In the genomic region with DNA sequence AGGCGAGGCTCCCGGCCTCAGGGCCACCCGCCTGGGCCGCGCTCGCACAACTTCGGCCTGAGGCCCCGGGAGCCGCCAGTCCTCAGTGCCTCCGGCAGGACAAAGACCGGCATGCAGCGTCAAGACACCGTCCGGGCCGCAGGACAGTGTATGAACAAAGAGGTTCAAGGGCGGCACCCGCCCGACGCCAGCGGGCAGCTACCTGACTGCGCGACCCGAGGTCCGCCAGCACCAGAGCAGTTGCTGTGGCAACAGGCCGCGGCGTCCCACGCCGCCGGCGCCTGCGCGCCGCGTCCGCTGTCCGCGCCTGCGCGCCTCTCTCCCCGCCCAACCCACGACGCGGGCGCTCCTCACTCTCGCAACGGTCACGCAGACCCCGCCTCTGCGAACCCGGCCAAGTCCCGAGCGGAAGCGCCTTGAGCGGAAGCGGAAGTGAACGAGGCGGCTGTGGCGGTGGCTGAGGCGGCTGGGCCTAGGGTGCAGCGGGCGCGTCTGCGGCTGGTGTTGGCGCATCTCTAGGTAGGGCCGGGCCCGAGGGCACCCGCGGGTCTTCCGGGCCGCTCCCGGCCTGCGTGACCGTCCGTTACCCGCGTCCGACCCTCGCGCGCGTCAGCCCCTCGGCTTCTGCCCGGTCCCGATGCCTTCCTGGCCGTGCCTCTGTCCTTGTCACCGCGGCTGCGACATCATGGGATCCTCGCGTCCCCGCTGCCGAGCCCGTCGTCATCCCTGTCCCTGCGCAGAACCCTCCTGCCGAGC, we compare ENCODE assay signal across 8 cellular contexts. TPM values are rescaled to one million over a fixed set of nuclear protein-coding genes. Genes with fewer than 3 reads are reported as not detected.
DNase-seq lines count a peak whose midpoint lies in the region; ATAC-seq and TF ChIP-seq lines count a peak whose summit lies in the region.

A gene with protein sequence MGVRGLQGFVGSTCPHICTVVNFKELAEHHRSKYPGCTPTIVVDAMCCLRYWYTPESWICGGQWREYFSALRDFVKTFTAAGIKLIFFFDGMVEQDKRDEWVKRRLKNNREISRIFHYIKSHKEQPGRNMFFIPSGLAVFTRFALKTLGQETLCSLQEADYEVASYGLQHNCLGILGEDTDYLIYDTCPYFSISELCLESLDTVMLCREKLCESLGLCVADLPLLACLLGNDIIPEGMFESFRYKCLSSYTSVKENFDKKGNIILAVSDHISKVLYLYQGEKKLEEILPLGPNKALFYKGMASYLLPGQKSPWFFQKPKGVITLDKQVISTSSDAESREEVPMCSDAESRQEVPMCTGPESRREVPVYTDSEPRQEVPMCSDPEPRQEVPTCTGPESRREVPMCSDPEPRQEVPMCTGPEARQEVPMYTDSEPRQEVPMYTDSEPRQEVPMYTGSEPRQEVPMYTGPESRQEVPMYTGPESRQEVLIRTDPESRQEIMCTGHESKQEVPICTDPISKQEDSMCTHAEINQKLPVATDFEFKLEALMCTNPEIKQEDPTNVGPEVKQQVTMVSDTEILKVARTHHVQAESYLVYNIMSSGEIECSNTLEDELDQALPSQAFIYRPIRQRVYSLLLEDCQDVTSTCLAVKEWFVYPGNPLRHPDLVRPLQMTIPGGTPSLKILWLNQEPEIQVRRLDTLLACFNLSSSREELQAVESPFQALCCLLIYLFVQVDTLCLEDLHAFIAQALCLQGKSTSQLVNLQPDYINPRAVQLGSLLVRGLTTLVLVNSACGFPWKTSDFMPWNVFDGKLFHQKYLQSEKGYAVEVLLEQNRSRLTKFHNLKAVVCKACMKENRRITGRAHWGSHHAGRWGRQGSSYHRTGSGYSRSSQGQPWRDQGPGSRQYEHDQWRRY (plus strand): TSS at position 435 of the 756 bp plus-strand sequence. CDS start 10,633 bp downstream, outside the sequence.

- H3K9ac ChIP-seq in mucosa of stomach (ENCODE audit: low read length), result peak within 1 kb of the TSS; percentile 90

- CTCF ChIA-PET in PC-9 (lab: Charles Lee), result no interaction called here

- H3K4me1 ChIP-seq in PC-9 (replicated peaks; ENCODE audit: insufficient read depth), result peaks cover 15% of the 10 kb centered on the region
- peaks cover 19% of the 10 kb centered on the region for H3K4me1 ChIP-seq in mucosa of stomach (ENCODE audit: control insufficient read depth, insufficient read depth, low read length)

- intact Hi-C loops in PC-9 (cut with micrococcal nuclease; ENCODE audit: unreplicated experiment), result no loop called here

- no peaks in the 10 kb centered on the region for H3K36me3 ChIP-seq in PC-9 (ENCODE audit: low read depth)
- H3K36me3 ChIP-seq in mucosa of stomach (ENCODE audit: control insufficient read depth, insufficient read depth, low read length), result no peaks in the 10 kb centered on the region

- in situ Hi-C loops in KBM-7 (cut with MboI; ENCODE audit: low pct_unique_long_range_greater_than_20kb, low sequenced_read_pairs), result no loop called here

- H2AFZ ChIP-seq in PC-9, result peak within 1 kb of the TSS; percentile 92

- H3K4me3 ChIP-seq in PC-9 (peak within 1 kb of the TSS; percentile 95), epithelial cell of proximal tubule (ENCODE audit: low read depth, low read length) (peak within 1 kb of the TSS; percentile 76), mucosa of stomach (ENCODE audit: low read length) (peak within 1 kb of the TSS; percentile 87)

- ATAC-seq in GM21723 (IDR thresholded peaks at IDR 0.05; ENCODE audit: unreplicated experiment), result peak; percentile 98

- H3K79me2 ChIP-seq in PC-9 (ENCODE audit: low read depth), result peaks cover 44% of the 10 kb centered on the region

- DNase-seq in DMS53 (lab: John Stamatoyannopoulos, UW) (peak; percentile 97), KBM-7 (peak; percentile 97), PC-9 (peak; percentile 77 to 88), epithelial cell of proximal tubule (ENCODE audit: low read depth) (peak; percentile 37)
- peak; percentile 95 for DNase-seq in activated T-cell treated with anti-CD3 and anti-CD28 coated beads, Interleukin-2, amount 50 U/mL, for 1 hour
- DNase-seq in stimulated activated CD8-positive, alpha-beta memory T cell treated with anti-CD3 and anti-CD28 coated beads, Interleukin-4, amount 100 ng/mL, for 48 hours, result peak; percentile 95

- peak within 1 kb of the TSS; percentile 93 for H3K4me2 ChIP-seq in PC-9

- peak within 1 kb of the TSS; percentile 40 for H3K27ac ChIP-seq in PC-9

- H3K27me3 ChIP-seq in PC-9 (ENCODE audit: insufficient read depth, low read depth) (no peaks in the 10 kb centered on the region), mucosa of stomach (ENCODE audit: control insufficient read depth, insufficient read depth, low read length) (no peaks in the 10 kb centered on the region)

- no peaks in the 10 kb centered on the region for H3K9me2 ChIP-seq in PC-9 (ENCODE audit: insufficient read depth)

- no TSS peak for BruUV-seq in PC-9 (replicated peaks; lab: Mats Ljungman, UMichigan)

- POLR2A ChIA-PET in PC-9 (lab: Charles Lee; ENCODE audit: unreplicated experiment), result no interaction called here

- H3K9me3 ChIP-seq in PC-9 (ENCODE audit: insufficient read depth, low read depth) (no peaks in the 10 kb centered on the region), mucosa of stomach (ENCODE audit: control insufficient read depth, low read length) (no peaks in the 10 kb centered on the region)

- TF ChIP-seq CTCF in PC-9 (conservative IDR thresholded peaks at IDR 0.05) (no peak), epithelial cell of proximal tubule (conservative IDR thresholded peaks at IDR 0.05; ENCODE audit: low read depth, low read length) (no peak)

- peaks cover 14% of the 10 kb centered on the region for H4K20me1 ChIP-seq in PC-9 (ENCODE audit: insufficient read depth)

- no peaks in the 10 kb centered on the region for H3F3A ChIP-seq in PC-9 (ENCODE audit: insufficient read depth, low read depth)

RNA-seq across cellular contexts. Expression of the gene that starts here (rescaled TPM):
- 13.6 and 14.3 TPM in 2 replicates for total RNA-seq in PC-9 (2021)
- 5.0 and 7.0 TPM in 2 replicates for total RNA-seq in epithelial cell of proximal tubule

Comparison
In these comparisons a context has a peak if more than half of its experiments do, and no peak if none do; other contexts are left out.
1. Peak in every context shown above with its lines: DNase-seq, ATAC-seq, H3K4me3 ChIP-seq and H3K27ac ChIP-seq.
2. DNase-seq: peak in every context shown above with its lines; median percentile 97 in DMS53; 97 in KBM-7; 95 in activated T-cell treated with anti-CD3 and anti-CD28 coated beads, Interleukin-2, amount 50 U/mL, for 1 hour; 95 in stimulated activated CD8-positive, alpha-beta memory T cell treated with anti-CD3 and anti-CD28 coated beads, Interleukin-4, amount 100 ng/mL, for 48 hours; 82 in PC-9; 37 in epithelial cell of proximal tubule.